In the genomic region with DNA sequence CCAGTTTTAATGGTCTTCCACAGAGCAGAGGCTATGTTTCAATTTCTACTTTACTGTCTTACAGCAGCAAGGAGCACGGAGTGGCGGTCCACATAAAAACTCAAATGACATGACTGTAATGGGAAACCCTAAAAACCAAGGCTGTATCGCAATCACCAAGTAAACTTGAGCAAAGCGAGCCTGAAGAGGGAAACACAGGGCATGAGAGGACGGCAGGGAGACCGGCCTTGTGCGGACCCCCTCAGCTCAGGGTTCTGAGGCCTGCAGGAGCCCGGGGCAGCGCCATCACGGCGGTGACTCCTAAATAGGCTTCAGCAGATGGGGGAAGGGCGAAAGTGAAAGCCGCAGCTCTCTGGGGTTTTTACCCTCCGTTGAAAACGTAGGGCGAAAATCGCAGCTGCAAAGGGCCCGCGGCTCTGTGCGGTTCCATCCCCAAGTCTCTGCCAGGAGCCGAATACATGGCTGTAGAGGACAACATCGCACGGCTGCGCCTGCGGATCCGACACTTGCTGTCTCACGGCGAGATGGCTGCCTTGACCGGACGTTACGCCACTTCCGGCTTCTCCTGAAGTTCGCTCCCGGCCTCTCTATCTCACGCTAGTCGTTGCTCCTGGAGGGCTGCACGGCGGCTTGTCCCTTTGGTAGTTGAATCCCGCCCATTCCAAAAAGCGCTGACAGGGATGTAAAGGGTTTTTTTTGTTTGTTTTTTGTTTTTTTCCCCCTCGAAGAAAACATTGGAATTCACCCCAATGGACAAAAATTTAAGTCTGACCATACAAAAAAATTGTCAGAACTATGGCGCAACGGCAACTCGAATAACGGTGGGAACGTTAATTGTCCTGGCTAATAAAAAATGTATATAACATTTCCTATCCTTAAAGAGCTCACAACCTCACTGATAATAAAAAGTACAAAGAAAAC, we compare ENCODE assay signal across 1 cellular context.
A peak's percentile ranks its signal among the peaks of the same experiment; 100 is the strongest.
TF ChIP-seq lines count a peak whose summit lies in the region.

Gene PSMB1 (minus strand): TSS at position 543 of the 921 bp plus-strand sequence. CDS start 65 bp downstream, at position 478.

TF ChIP-seq in K562, 482 proteins besides CTCF, POLR2A, EP300 and RAD21 (continued from another document and continues in another):
- TF ChIP-seq, protein P1, sequence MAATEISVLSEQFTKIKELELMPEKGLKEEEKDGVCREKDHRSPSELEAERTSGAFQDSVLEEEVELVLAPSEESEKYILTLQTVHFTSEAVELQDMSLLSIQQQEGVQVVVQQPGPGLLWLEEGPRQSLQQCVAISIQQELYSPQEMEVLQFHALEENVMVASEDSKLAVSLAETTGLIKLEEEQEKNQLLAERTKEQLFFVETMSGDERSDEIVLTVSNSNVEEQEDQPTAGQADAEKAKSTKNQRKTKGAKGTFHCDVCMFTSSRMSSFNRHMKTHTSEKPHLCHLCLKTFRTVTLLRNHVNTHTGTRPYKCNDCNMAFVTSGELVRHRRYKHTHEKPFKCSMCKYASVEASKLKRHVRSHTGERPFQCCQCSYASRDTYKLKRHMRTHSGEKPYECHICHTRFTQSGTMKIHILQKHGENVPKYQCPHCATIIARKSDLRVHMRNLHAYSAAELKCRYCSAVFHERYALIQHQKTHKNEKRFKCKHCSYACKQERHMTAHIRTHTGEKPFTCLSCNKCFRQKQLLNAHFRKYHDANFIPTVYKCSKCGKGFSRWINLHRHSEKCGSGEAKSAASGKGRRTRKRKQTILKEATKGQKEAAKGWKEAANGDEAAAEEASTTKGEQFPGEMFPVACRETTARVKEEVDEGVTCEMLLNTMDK (IDR thresholded peaks at IDR 0.05; ENCODE audit: borderline replicate concordance, insufficient read depth, low read depth, low read length, poor library complexity, severe bottlenecking), result no peak
- TF ChIP-seq ZNF644 (tag; IDR thresholded peaks at IDR 0.05; ENCODE audit: low read depth) (no peak), ARNT (IDR thresholded peaks at IDR 0.05) (peak in 1 of 2 experiments; percentile 7; a peak in 1 of 4 replicates), CREB3L1 (IDR thresholded peaks at IDR 0.05; ENCODE audit: borderline replicate concordance, low read depth) (peak; percentile 86; the same call in 1 of the 2 replicates), NFE2 (IDR thresholded peaks at IDR 0.05; ENCODE audit: low read depth) (peak; percentile 84), REST (CRISPR knock-in tag; IDR thresholded peaks at IDR 0.05; ENCODE audit: low read depth) (0 out of 2 replicates have a peak, but pooled peaks have one; percentile 35), BCOR (IDR thresholded peaks at IDR 0.05) (peak; percentile 59), UBTF (IDR thresholded peaks at IDR 0.05; ENCODE audit: borderline replicate concordance in 1 of 2, low read depth in 2 of 2, low read length in 2 of 2) (0 out of 4 replicates have a peak, but pooled peaks of 1 of the 2 experiments have one; percentile 56), MEIS2 (IDR thresholded peaks at IDR 0.05; ENCODE audit: partially characterized antibody) (peak; percentile 47), CBFB (CRISPR knock-in tag; IDR thresholded peaks at IDR 0.05) (peak; percentile 35; the same call in 1 of the 2 replicates), CEBPG (CRISPR knock-in tag; IDR thresholded peaks at IDR 0.05) (peak; percentile 83), CEBPG (tag; conservative IDR thresholded peaks at IDR 0.05 in 1 of 2, IDR thresholded peaks at IDR 0.05 in 1 of 2) (peak; percentile 62 to 95; a peak in 3 of 4 replicates), ZNF347 (CRISPR knock-in tag; IDR thresholded peaks at IDR 0.05; ENCODE audit: low read depth) (no peak), SAP30 (IDR thresholded peaks at IDR 0.05; ENCODE audit: borderline replicate concordance, insufficient read depth, low read depth, low read length, poor library complexity, severe bottlenecking) (peak; percentile 64), ELF4 (CRISPR knock-in tag; IDR thresholded peaks at IDR 0.05) (0 out of 2 replicates have a peak, but pooled peaks have one; percentile 41), NR1H2 (CRISPR knock-in tag; IDR thresholded peaks at IDR 0.05) (no peak), TEAD4 (IDR thresholded peaks at IDR 0.05; ENCODE audit: low read length) (peak; percentile 67), TEAD4 (CRISPR knock-in tag; IDR thresholded peaks at IDR 0.05; ENCODE audit: borderline replicate concordance) (no peak), FOXK2 (conservative IDR thresholded peaks at IDR 0.05 in 1 of 2, IDR thresholded peaks at IDR 0.05 in 1 of 2; ENCODE audit: low read depth in 2 of 2) (peak; percentile 77 to 87), SREBF1 (IDR thresholded peaks at IDR 0.05; ENCODE audit: borderline replicate concordance, low read depth, low read length) (no peak), HNRNPL (IDR thresholded peaks at IDR 0.05; ENCODE audit: low read depth, low read length) (no peak), FOXP1 (CRISPR knock-in tag; IDR thresholded peaks at IDR 0.05) (peak; percentile 92), ZNF121 (CRISPR knock-in tag; conservative IDR thresholded peaks at IDR 0.05) (0 out of 2 replicates have a peak, but pooled peaks have one; percentile 6), ZNF143 (CRISPR knock-in tag; IDR thresholded peaks at IDR 0.05) (peak; percentile 57; the same call in 1 of the 2 replicates), PCBP2 (IDR thresholded peaks at IDR 0.05; ENCODE audit: low read depth, low read length, poor library complexity, severe bottlenecking) (no peak), MYC (IDR thresholded peaks at IDR 0.05; ENCODE audit: low read depth, low read length) (peak; percentile 84), MYC (CRISPR knock-in tag; IDR thresholded peaks at IDR 0.05; ENCODE audit: borderline replicate concordance, low read depth) (peak; percentile 55; the same call in 1 of the 2 replicates), SMC3 (conservative IDR thresholded peaks at IDR 0.05; ENCODE audit: insufficient read depth, low read depth, low read length) (no peak)
- TF ChIP-seq, protein P2, sequence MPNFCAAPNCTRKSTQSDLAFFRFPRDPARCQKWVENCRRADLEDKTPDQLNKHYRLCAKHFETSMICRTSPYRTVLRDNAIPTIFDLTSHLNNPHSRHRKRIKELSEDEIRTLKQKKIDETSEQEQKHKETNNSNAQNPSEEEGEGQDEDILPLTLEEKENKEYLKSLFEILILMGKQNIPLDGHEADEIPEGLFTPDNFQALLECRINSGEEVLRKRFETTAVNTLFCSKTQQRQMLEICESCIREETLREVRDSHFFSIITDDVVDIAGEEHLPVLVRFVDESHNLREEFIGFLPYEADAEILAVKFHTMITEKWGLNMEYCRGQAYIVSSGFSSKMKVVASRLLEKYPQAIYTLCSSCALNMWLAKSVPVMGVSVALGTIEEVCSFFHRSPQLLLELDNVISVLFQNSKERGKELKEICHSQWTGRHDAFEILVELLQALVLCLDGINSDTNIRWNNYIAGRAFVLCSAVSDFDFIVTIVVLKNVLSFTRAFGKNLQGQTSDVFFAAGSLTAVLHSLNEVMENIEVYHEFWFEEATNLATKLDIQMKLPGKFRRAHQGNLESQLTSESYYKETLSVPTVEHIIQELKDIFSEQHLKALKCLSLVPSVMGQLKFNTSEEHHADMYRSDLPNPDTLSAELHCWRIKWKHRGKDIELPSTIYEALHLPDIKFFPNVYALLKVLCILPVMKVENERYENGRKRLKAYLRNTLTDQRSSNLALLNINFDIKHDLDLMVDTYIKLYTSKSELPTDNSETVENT (CRISPR knock-in tag; IDR thresholded peaks at IDR 0.05), result peak; percentile 98
- TF ChIP-seq, protein P3, sequence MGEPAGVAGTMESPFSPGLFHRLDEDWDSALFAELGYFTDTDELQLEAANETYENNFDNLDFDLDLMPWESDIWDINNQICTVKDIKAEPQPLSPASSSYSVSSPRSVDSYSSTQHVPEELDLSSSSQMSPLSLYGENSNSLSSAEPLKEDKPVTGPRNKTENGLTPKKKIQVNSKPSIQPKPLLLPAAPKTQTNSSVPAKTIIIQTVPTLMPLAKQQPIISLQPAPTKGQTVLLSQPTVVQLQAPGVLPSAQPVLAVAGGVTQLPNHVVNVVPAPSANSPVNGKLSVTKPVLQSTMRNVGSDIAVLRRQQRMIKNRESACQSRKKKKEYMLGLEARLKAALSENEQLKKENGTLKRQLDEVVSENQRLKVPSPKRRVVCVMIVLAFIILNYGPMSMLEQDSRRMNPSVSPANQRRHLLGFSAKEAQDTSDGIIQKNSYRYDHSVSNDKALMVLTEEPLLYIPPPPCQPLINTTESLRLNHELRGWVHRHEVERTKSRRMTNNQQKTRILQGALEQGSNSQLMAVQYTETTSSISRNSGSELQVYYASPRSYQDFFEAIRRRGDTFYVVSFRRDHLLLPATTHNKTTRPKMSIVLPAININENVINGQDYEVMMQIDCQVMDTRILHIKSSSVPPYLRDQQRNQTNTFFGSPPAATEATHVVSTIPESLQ (CRISPR knock-in tag; IDR thresholded peaks at IDR 0.05), result 0 out of 2 replicates have a peak, but pooled peaks have one; percentile 57
- TF ChIP-seq, protein P4, sequence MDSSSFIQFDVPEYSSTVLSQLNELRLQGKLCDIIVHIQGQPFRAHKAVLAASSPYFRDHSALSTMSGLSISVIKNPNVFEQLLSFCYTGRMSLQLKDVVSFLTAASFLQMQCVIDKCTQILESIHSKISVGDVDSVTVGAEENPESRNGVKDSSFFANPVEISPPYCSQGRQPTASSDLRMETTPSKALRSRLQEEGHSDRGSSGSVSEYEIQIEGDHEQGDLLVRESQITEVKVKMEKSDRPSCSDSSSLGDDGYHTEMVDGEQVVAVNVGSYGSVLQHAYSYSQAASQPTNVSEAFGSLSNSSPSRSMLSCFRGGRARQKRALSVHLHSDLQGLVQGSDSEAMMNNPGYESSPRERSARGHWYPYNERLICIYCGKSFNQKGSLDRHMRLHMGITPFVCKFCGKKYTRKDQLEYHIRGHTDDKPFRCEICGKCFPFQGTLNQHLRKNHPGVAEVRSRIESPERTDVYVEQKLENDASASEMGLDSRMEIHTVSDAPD (CRISPR knock-in tag; IDR thresholded peaks at IDR 0.05), result no peak
- TF ChIP-seq, protein P5, sequence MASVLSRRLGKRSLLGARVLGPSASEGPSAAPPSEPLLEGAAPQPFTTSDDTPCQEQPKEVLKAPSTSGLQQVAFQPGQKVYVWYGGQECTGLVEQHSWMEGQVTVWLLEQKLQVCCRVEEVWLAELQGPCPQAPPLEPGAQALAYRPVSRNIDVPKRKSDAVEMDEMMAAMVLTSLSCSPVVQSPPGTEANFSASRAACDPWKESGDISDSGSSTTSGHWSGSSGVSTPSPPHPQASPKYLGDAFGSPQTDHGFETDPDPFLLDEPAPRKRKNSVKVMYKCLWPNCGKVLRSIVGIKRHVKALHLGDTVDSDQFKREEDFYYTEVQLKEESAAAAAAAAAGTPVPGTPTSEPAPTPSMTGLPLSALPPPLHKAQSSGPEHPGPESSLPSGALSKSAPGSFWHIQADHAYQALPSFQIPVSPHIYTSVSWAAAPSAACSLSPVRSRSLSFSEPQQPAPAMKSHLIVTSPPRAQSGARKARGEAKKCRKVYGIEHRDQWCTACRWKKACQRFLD (CRISPR knock-in tag; IDR thresholded peaks at IDR 0.05), result 0 out of 2 replicates have a peak, but pooled peaks have one; percentile 50
- TF ChIP-seq, protein P6, sequence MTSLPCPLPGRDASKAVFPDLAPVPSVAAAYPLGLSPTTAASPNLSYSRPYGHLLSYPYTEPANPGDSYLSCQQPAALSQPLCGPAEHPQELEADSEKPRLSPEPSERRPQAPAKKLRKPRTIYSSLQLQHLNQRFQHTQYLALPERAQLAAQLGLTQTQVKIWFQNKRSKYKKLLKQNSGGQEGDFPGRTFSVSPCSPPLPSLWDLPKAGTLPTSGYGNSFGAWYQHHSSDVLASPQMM (CRISPR knock-in tag; IDR thresholded peaks at IDR 0.05), result no peak
